Comparison of ENCODE assay signal across 17 cellular contexts in the genomic region with DNA sequence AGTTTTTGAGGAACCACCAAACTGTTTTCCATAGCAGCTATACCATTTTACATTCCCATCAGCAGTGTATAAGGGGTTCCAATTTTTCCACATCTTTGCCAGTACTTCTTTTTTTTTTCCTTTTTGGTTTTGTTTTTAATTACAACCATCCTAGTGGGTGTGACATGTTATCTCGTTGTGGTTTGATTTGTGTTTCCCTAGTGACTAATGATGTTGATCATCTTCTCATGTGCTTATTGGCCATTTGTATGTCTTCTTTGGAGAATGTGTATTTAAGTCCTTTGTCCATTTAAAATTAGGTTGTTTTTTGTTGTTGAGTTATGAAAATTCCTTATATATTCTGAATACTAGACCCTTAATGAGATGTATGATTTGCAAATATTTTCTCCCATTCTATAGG. TPM values are rescaled to one million over a fixed set of nuclear protein-coding genes. Genes with fewer than 3 reads are reported as not detected.
A peak's percentile ranks its signal among the peaks of the same experiment; 100 is the strongest.
DNase-seq lines count a peak whose midpoint lies in the region; ATAC-seq, FAIRE-seq and TF ChIP-seq lines count a peak whose summit lies in the region.
"Had no signal": no experiment of that assay in that cellular context is flagged by ENCODE, and none has a peak within 500 bp of the region (broad histone marks: within the 10 kb centered on the region; RNA-seq: fewer than 3 reads in every experiment).

No MANE protein-coding gene starts in this region.

- no peaks in the 10 kb centered on the region for H3K27me3 Mint-ChIP-seq in T-cell
- H3K27me3 Mint-ChIP-seq: activated naive CD4-positive, alpha-beta T cell treated with anti-CD3 and anti-CD28 coated beads, Interleukin-2, amount 10 ng/mL, durations not matched to agents 7 days and 5 days had no signal

- ATAC-seq in T-cell (replicated peaks in 1 of 4) = peak in 1 of 4 experiments; percentile 67
- ATAC-seq in GM18870 (IDR thresholded peaks at IDR 0.05; ENCODE audit: unreplicated experiment) = no peak
- ATAC-seq in GM18861 (IDR thresholded peaks at IDR 0.05; ENCODE audit: unreplicated experiment) = no peak

- no peaks in the 10 kb centered on the region for H4K20me1 ChIP-seq in endothelial cell of umbilical vein (replicated peaks; ENCODE audit: control insufficient read depth, extremely low read depth, insufficient read depth, low read length)

- POLR2A ChIA-PET in T-cell (lab: Charles Lee) (interaction anchor here (0.6 to 1.0 kb wide), 3 partner anchors 32 to 60 kb away, joined by 3 to 5 read pairs (median 3); no protein-coding TSS in a partner anchor), endothelial cell of umbilical vein (lab: Charles Lee) (no interaction called here)

- no peak overlapping the region for H3K27ac ChIP-seq in endothelial cell of umbilical vein (ENCODE audit: insufficient read depth, low read depth, low read length)
- H3K27ac ChIP-seq in small intestine (ENCODE audit: low read depth in 1 of 2, low read length in 1 of 2) = no peak overlapping the region
- H3K27ac ChIP-seq: esophagus squamous epithelium, thoracic aorta had no signal

- H3K27me3 ChIP-seq in endothelial cell of umbilical vein (ENCODE audit: control insufficient read depth in 2 of 2, insufficient read depth in 2 of 2, low read length in 2 of 2) = no peaks in the 10 kb centered on the region
- H3K27me3 ChIP-seq in small intestine (ENCODE audit: control insufficient read depth in 2 of 2, insufficient read depth in 2 of 2, low read length in 2 of 2) = no peaks in the 10 kb centered on the region
- H3K27me3 ChIP-seq: esophagus squamous epithelium had no signal

- no peaks in the 10 kb centered on the region for H3K79me2 ChIP-seq in endothelial cell of umbilical vein (ENCODE audit: control insufficient read depth, insufficient read depth, low read length)

- no peak overlapping the region for H3K4me2 ChIP-seq in endothelial cell of umbilical vein (ENCODE audit: insufficient read depth, low read length)
- H3K4me2 ChIP-seq: smooth muscle cell had no signal

- CTCF ChIA-PET in T-cell (lab: Charles Lee) = interaction anchor here in 1 of 2 donors (0.6 to 1.1 kb wide), 3 partner anchors 19 to 60 kb away, joined by 3 read pairs; no protein-coding TSS in a partner anchor
- CTCF ChIA-PET in endothelial cell of umbilical vein (lab: Charles Lee) = interaction anchor here (0.6 to 1.6 kb wide), 4 partner anchors 12 to 74 kb away, joined by 3 to 4 read pairs (median 4); partner anchors contain the start of genes RHOG and STIM1

- TF ChIP-seq CTCF in endothelial cell of umbilical vein (IDR thresholded peaks at IDR 0.05; ENCODE audit: extremely low read depth in 1 of 2, insufficient read depth in 1 of 2, low read depth in 1 of 2, low read length in 2 of 2) = no peak

- FAIRE-seq in endothelial cell of umbilical vein (lab: Jason Lieb, UNC) = no peak
- no peak for FAIRE-seq in small intestine (lab: Jason Lieb, UNC)
- FAIRE-seq: D721Med had no signal

- no peaks in the 10 kb centered on the region for H3K9me3 Mint-ChIP-seq in T-cell

- peak overlapping the region; percentile 26 to 62 for H3K27ac Mint-ChIP-seq in T-cell
- H3K27ac Mint-ChIP-seq: activated naive CD4-positive, alpha-beta T cell treated with anti-CD3 and anti-CD28 coated beads, Interleukin-2, amount 10 ng/mL, durations not matched to agents 7 days and 5 days had no signal

- H3K36me3 Mint-ChIP-seq in T-cell = peaks cover 3% of the 10 kb centered on the region

- H3K4me1 ChIP-seq in endothelial cell of umbilical vein (ENCODE audit: control insufficient read depth, extremely low read depth, insufficient read depth, low read length) (peaks cover 3% of the 10 kb centered on the region), small intestine (ENCODE audit: control insufficient read depth in 2 of 2, insufficient read depth in 1 of 2, low read depth in 1 of 2, low read length in 1 of 2) (peaks cover 0 to 6% of the 10 kb centered on the region in 2 donors)

- no peaks in the 10 kb centered on the region for H3K9me3 ChIP-seq in endothelial cell of umbilical vein (replicated peaks; ENCODE audit: control insufficient read depth, insufficient read depth, low read length)
- H3K9me3 ChIP-seq in small intestine (ENCODE audit: control insufficient read depth, low read depth) = no peaks in the 10 kb centered on the region
- H3K9me3 ChIP-seq: esophagus squamous epithelium, thoracic aorta had no signal

- no TSS peak for BruUV-seq in endothelial cell of umbilical vein (replicated peaks; lab: Mats Ljungman, UMichigan)

- no peak overlapping the region for H3K9ac ChIP-seq in endothelial cell of umbilical vein (replicated peaks; ENCODE audit: extremely low read depth, insufficient read depth, low read length)

- H3K4me1 Mint-ChIP-seq in T-cell = peaks cover 78 to 83% (median 81%) of the 10 kb centered on the region in 3 donors

- 4% methylated on average over 1 of the region's 1 CpG for WGBS in small intestine, 3 donors

- no peak overlapping the region for H3K4me3 Mint-ChIP-seq in T-cell
- H3K4me3 Mint-ChIP-seq: activated naive CD4-positive, alpha-beta T cell treated with anti-CD3 and anti-CD28 coated beads, Interleukin-2, amount 10 ng/mL, durations not matched to agents 7 days and 5 days had no signal

- no peak for TF ChIP-seq POLR2A in endothelial cell of umbilical vein (IDR thresholded peaks at IDR 0.05; ENCODE audit: low read depth, low read length)

- dilution Hi-C loops in endothelial cell of umbilical vein (cut with MboI; ENCODE audit: extremely low pct_ligation_motif_present, low sequenced_read_pairs) = no loop called here

- DNase-seq in NOMO-1 treated with DMSO at 0.1 percent for 48 hours (lab: John Stamatoyannopoulos, UW; ENCODE audit: unreplicated experiment) (peak; percentile 30), NOMO-1 treated with dmso at 0.1 percent for 144 hours (lab: John Stamatoyannopoulos, UW; ENCODE audit: unreplicated experiment) (no peak), T-cell (no peak), endothelial cell of umbilical vein (ENCODE audit: low read depth, low spot score) (peak; percentile 19), small intestine (peak; percentile 40), DMS114 treated with DMSO at 0.1 percent for 48 hours (lab: John Stamatoyannopoulos, UW; ENCODE audit: unreplicated experiment) (no peak)
- DNase-seq: 8988T; activated naive CD4-positive, alpha-beta T cell treated with anti-CD3 and anti-CD28 coated beads, Interleukin-2, amount 10 ng/mL, durations not matched to agents 7 days and 5 days; cerebellar nuclear complex; esophagus squamous epithelium; NCI-H1436 had no signal

- no peaks in the 10 kb centered on the region for H3K36me3 ChIP-seq in endothelial cell of umbilical vein (ENCODE audit: control insufficient read depth in 2 of 2, extremely low read depth in 1 of 2, insufficient read depth in 2 of 2, low read length in 2 of 2)
- no peaks in the 10 kb centered on the region for H3K36me3 ChIP-seq in small intestine (ENCODE audit: control insufficient read depth in 2 of 2, insufficient read depth in 2 of 2, low read length in 2 of 2)
- H3K36me3 ChIP-seq: esophagus squamous epithelium, thoracic aorta had no signal

- no peak overlapping the region for H2AFZ ChIP-seq in endothelial cell of umbilical vein (ENCODE audit: low read depth, low read length)

- H3K9me1 ChIP-seq in endothelial cell of umbilical vein (replicated peaks; ENCODE audit: control insufficient read depth, extremely low read depth, insufficient read depth, low read length) = no peaks in the 10 kb centered on the region

- intact Hi-C loops in endothelial cell of umbilical vein (cut with micrococcal nuclease) = loop anchor here (5.0 kb wide), 1 partner anchor 58 kb away; the partner anchor contains the start of gene STIM1

- H3K4me3 ChIP-seq in endothelial cell of umbilical vein (replicated peaks in 1 of 3; ENCODE audit: insufficient read depth in 1 of 3, low read depth in 1 of 3, low read length in 3 of 3) (no peak overlapping the region), small intestine (ENCODE audit: low read depth in 1 of 2, low read length in 2 of 2) (no peak overlapping the region)
- H3K4me3 ChIP-seq: esophagus squamous epithelium, lung, smooth muscle cell, thoracic aorta had no signal

TF ChIP-seq in endothelial cell of umbilical vein, 7 proteins besides CTCF, POLR2A, EP300 and RAD21:
- TF ChIP-seq EZH2 (IDR thresholded peaks at IDR 0.05; ENCODE audit: borderline replicate concordance, low read depth, low read length, severe bottlenecking) = no peak
- TF ChIP-seq, protein P1, sequence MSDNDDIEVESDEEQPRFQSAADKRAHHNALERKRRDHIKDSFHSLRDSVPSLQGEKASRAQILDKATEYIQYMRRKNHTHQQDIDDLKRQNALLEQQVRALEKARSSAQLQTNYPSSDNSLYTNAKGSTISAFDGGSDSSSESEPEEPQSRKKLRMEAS (IDR thresholded peaks at IDR 0.05; ENCODE audit: insufficient read depth, insufficient read length) = no peak
- no peak for TF ChIP-seq POLR2AphosphoS5 (IDR thresholded peaks at IDR 0.05; ENCODE audit: insufficient read depth, low read depth, low read length)
- no peak for TF ChIP-seq JUN (IDR thresholded peaks at IDR 0.05; ENCODE audit: borderline replicate concordance, insufficient read depth, insufficient read length, low read depth)
- TF ChIP-seq MYC (IDR thresholded peaks at IDR 0.05; ENCODE audit: low read depth, low read length) = no peak
- TF ChIP-seq GATA2 (IDR thresholded peaks at IDR 0.05; ENCODE audit: insufficient read depth, insufficient read length, low read depth, low read length) = no peak
- no peak for TF ChIP-seq FOS (IDR thresholded peaks at IDR 0.05; ENCODE audit: borderline replicate concordance, insufficient read depth, low read length)

RNA-seq across cellular contexts. Expression of gene STIM1, which starts 59.3 kb away (rescaled TPM):
- total RNA-seq in T-cell = 100 to 1,000 TPM in 2 of 5 donors, 10 to 100 TPM in 3; 87.6 to 139 (median 94.5) TPM
- total RNA-seq in endothelial cell of umbilical vein = 30.9 and 32.7 TPM in 2 replicates
- 33.4 and 34.2 TPM in 2 replicates for polyA plus RNA-seq in endothelial cell of umbilical vein
- 21.5 and 23.9 TPM in 2 replicates for polyA plus RNA-seq in endothelial cell of umbilical vein (2011; cell fraction: cytosol; rRNA removed)
- 37.3 and 43.2 TPM in 2 replicates for polyA plus RNA-seq in endothelial cell of umbilical vein (2011; cell fraction: nucleus; rRNA removed)
- 35.8 and 44.4 TPM in 2 replicates for polyA plus RNA-seq in endothelial cell of umbilical vein (2012)
- polyA minus RNA-seq in endothelial cell of umbilical vein = 82.2 and 113 TPM in 2 replicates
- 20.8 TPM for polyA minus RNA-seq in endothelial cell of umbilical vein (2011; cell fraction: cytosol; rRNA and poly(A)+ RNA removed)
- polyA minus RNA-seq in endothelial cell of umbilical vein (2011; cell fraction: nucleus; rRNA and poly(A)+ RNA removed) = 33.8 and 38.6 TPM in 2 replicates
- polyA plus RNA-seq in small intestine = 10 to 100 TPM in 1 of 3 donors, 1 to 10 TPM in 2; 5.6 to 27.9 (median 7.3) TPM

Comparison
In these comparisons a context has a peak if more than half of its experiments do, and no peak if none do; other contexts are left out.
1. DNase-seq: peak in NOMO-1 treated with DMSO at 0.1 percent for 48 hours (single experiment), endothelial cell of umbilical vein (single experiment) and small intestine (single experiment); none in NOMO-1 treated with dmso at 0.1 percent for 144 hours (single experiment), T-cell (0 of 34) and DMS114 treated with DMSO at 0.1 percent for 48 hours (single experiment).